Comparison of ENCODE assay signal across 19 cellular contexts in genomic region chr21:31137951-31138350, GRCh38.
DNase-seq lines count a peak whose midpoint lies in the region; ATAC-seq, FAIRE-seq and TF ChIP-seq lines count a peak whose summit lies in the region.
"Had no signal": no experiment of that assay in that cellular context is flagged by ENCODE, and none has a peak within 500 bp of the region (broad histone marks: within the 10 kb centered on the region; RNA-seq: fewer than 3 reads in every experiment).

No MANE protein-coding gene starts in this region.

- H3K9ac ChIP-seq in KMS-11 (no peak overlapping the region), K562 (ENCODE audit: insufficient read depth in 1 of 2, low read depth in 2 of 2, low read length in 2 of 2) (no peak overlapping the region), mesendoderm (ENCODE audit: low read length) (no peak overlapping the region)

- no peak overlapping the region for H4K8ac ChIP-seq in mesendoderm (ENCODE audit: low read depth, low read length)

- no peaks in the 10 kb centered on the region for H3K79me1 ChIP-seq in mesendoderm (ENCODE audit: low read length)

- no peak overlapping the region for H4K5ac ChIP-seq in mesendoderm (ENCODE audit: low read length)

- 0% methylated on average over 1 of the region's 1 CpG for WGBS in A549 (ENCODE audit: missing lambda C conversion rate)
- WGBS in K562 (ENCODE audit: insufficient coverage, low coverage, missing lambda C conversion rate), result 0% methylated on average over 1 of the region's 1 CpG
- no CpG with 5 or more reads among the region's 1 CpG for WGBS in mesendoderm (ENCODE audit: extremely low coverage, insufficient coverage, low lambda C conversion rate)

- H3K36me3 ChIP-seq in KMS-11 (ENCODE audit: insufficient read depth) (no peaks in the 10 kb centered on the region), K562 (ENCODE audit: control insufficient read depth, insufficient read depth, low read length) (no peaks in the 10 kb centered on the region), mesendoderm (ENCODE audit: control insufficient read depth, insufficient read depth, low read length) (no peaks in the 10 kb centered on the region)

- TF ChIP-seq EP300 in A549 (IDR thresholded peaks at IDR 0.05), result no peak
- TF ChIP-seq EP300 in K562 (IDR thresholded peaks at IDR 0.05; ENCODE audit: low read length), result no peak

- H2AFZ ChIP-seq in KMS-11 (ENCODE audit: low read depth) (no peak overlapping the region), K562 (ENCODE audit: low read depth, low read length) (no peak overlapping the region)

- H4K20me1 ChIP-seq in KMS-11 (ENCODE audit: insufficient read depth) (no peaks in the 10 kb centered on the region), K562 (replicated peaks; ENCODE audit: control insufficient read depth, insufficient read depth, low read length) (no peaks in the 10 kb centered on the region)

- H3K9me3 ChIP-seq in A549, result no peaks in the 10 kb centered on the region
- H3K9me3 ChIP-seq in K562 (replicated peaks; ENCODE audit: control insufficient read depth, insufficient read depth, low read depth, low read length), result no peaks in the 10 kb centered on the region

- no peak for TF ChIP-seq CTCF in A549 (IDR thresholded peaks at IDR 0.05)
- no peak for TF ChIP-seq CTCF in KMS-11 (conservative IDR thresholded peaks at IDR 0.05; ENCODE audit: low read depth, low read length)
- TF ChIP-seq CTCF in K562 (IDR thresholded peaks at IDR 0.05 in 2 of 3, conservative IDR thresholded peaks at IDR 0.05 in 1 of 3; ENCODE audit: insufficient read depth in 2 of 3, low read depth in 1 of 3, low read length in 3 of 3), result no peak

- 0 out of 2 replicates have a peak, but pooled peaks cover 3% of the 10 kb centered on the region for H3K27me3 ChIP-seq in KMS-11 (ENCODE audit: insufficient read depth, low read depth)
- peaks cover 0 to 9% of the 10 kb centered on the region in 2 experiments; a peak in 1 of 5 replicates for H3K27me3 ChIP-seq in K562 (ENCODE audit: control insufficient read depth in 2 of 2, insufficient read depth in 2 of 2, low read length in 2 of 2)
- H3K27me3 ChIP-seq in mesendoderm (ENCODE audit: insufficient read depth, low read length, poor library complexity), result no peaks in the 10 kb centered on the region

- TF ChIP-seq RAD21 in A549 (conservative IDR thresholded peaks at IDR 0.05 in 1 of 2, IDR thresholded peaks at IDR 0.05 in 1 of 2) (no peak), K562 (CRISPR knock-in tag; conservative IDR thresholded peaks at IDR 0.05 in 1 of 2, IDR thresholded peaks at IDR 0.05 in 1 of 2) (no peak)

- intact Hi-C loops in K562 (cut with micrococcal nuclease), result no loop called here

- ATAC-seq in A549 (no peak), K562 (no peak)

- H2BK15ac ChIP-seq in mesendoderm (replicated peaks; ENCODE audit: low read depth), result no peak overlapping the region

- no peak for DNase-seq in A549 (ENCODE audit: low read depth in 1 of 2, low spot score in 1 of 2)
- no peak for DNase-seq in K562 (ENCODE audit: extremely low read depth in 1 of 4, low spot score in 3 of 4)
- DNase-seq in mesendoderm, result no peak
- DNase-seq in NCI-H2107 (lab: John Stamatoyannopoulos, UW), result no peak
- no peak for DNase-seq in DMS53 treated with DMSO at 0.1 percent for 48 hours (lab: John Stamatoyannopoulos, UW; ENCODE audit: unreplicated experiment)
- DNase-seq in SIG-M5 (lab: John Stamatoyannopoulos, UW), result no peak
- DNase-seq in OCI-M2 (lab: John Stamatoyannopoulos, UW; ENCODE audit: unreplicated experiment), result no peak
- DNase-seq: AML-193; C1 segment of cervical spinal cord; CD4-positive, alpha-beta memory T cell; DMS79 treated with DMSO at 0.1 percent for 48 hours; EL; GOT3; H9 had no signal

- H3K4me3 ChIP-seq in A549, result no peak overlapping the region
- H3K4me3 ChIP-seq in KMS-11 (IDR thresholded peaks at IDR 0.05; ENCODE audit: insufficient read depth, low read depth, low read length), result no peak overlapping the region
- no peak overlapping the region for H3K4me3 ChIP-seq in K562
- no peak overlapping the region for H3K4me3 ChIP-seq in mesendoderm (ENCODE audit: low read length)

- no peak overlapping the region for H2AK5ac ChIP-seq in mesendoderm (ENCODE audit: low read length)

- no TSS peak for BruUV-seq in K562 (replicated peaks; lab: Mats Ljungman, UMichigan)

- H3K27ac ChIP-seq in A549 (no peak overlapping the region), KMS-11 (no peak overlapping the region), K562 (ENCODE audit: extremely low read depth, low read depth, low read length) (no peak overlapping the region), mesendoderm (ENCODE audit: low read depth, low read length) (no peak overlapping the region)
- H3K27ac ChIP-seq: 22Rv1 had no signal

- H3K9me1 ChIP-seq in K562 (ENCODE audit: control insufficient read depth, insufficient read depth, low read length), result no peaks in the 10 kb centered on the region

- H2BK120ac ChIP-seq in mesendoderm (ENCODE audit: low read depth, low read length), result no peak overlapping the region

- H3K4ac ChIP-seq in mesendoderm (ENCODE audit: low read depth, low read length), result no peak overlapping the region

- FAIRE-seq in A549 (lab: Jason Lieb, UNC) (no peak), K562 (lab: Jason Lieb, UNC) (no peak)
- FAIRE-seq: G401.6, GM12892, GM19239 had no signal

- no peaks in the 10 kb centered on the region for H3K4me1 ChIP-seq in A549
- peaks cover 32% of the 10 kb centered on the region for H3K4me1 ChIP-seq in KMS-11 (ENCODE audit: low read depth, poor library complexity, severe bottlenecking)
- no peaks in the 10 kb centered on the region for H3K4me1 ChIP-seq in K562 (replicated peaks in 1 of 2; ENCODE audit: control insufficient read depth in 2 of 2, insufficient read depth in 2 of 2, low read length in 2 of 2)
- H3K4me1 ChIP-seq in mesendoderm (ENCODE audit: control insufficient read depth, low read depth, low read length), result no peaks in the 10 kb centered on the region

- no peak overlapping the region for H3K4me2 ChIP-seq in A549
- peak overlapping the region; percentile 9; the same call in 1 of the 2 replicates for H3K4me2 ChIP-seq in KMS-11
- H3K4me2 ChIP-seq in K562 (ENCODE audit: insufficient read depth, low read length), result no peak overlapping the region
- H3K4me2 ChIP-seq in mesendoderm (ENCODE audit: low read length), result no peak overlapping the region

- POLR2A ChIA-PET in A549 (lab: Yijun Ruan, JAX) (no interaction called here), K562 (lab: Yijun Ruan, JAX) (no interaction called here)

- no peak overlapping the region for H3K56ac ChIP-seq in mesendoderm (ENCODE audit: low read length)

- TF ChIP-seq POLR2A in A549 (IDR thresholded peaks at IDR 0.05; ENCODE audit: low read length), result no peak
- no peak for TF ChIP-seq POLR2A in K562 (conservative IDR thresholded peaks at IDR 0.05)

- no peak overlapping the region for H3K23ac ChIP-seq in mesendoderm (ENCODE audit: low read length)

- no peak overlapping the region for H2BK5ac ChIP-seq in mesendoderm (ENCODE audit: low read length)

- CTCF ChIA-PET in A549 (lab: Yijun Ruan, JAX), result no interaction called here
- CTCF ChIA-PET in K562 (lab: Yijun Ruan, JAX; ENCODE audit: low intra/inter-chr PET ratio), result interaction anchor here (0.5 kb wide), 1 partner anchor 73 kb away, joined by 3 read pairs; no protein-coding TSS in a partner anchor

- H3K79me2 ChIP-seq in KMS-11 (ENCODE audit: insufficient read depth, low read depth) (no peaks in the 10 kb centered on the region), K562 (ENCODE audit: control insufficient read depth, insufficient read depth, low read length) (no peaks in the 10 kb centered on the region), mesendoderm (ENCODE audit: control insufficient read depth, insufficient read depth, low read length) (no peaks in the 10 kb centered on the region)

- peak overlapping the region; percentile 64 for H3K18ac ChIP-seq in mesendoderm (ENCODE audit: low read length)

- in situ Hi-C loops in K562 (cut with MboI), result no loop called here

TF ChIP-seq in A549, 52 proteins besides CTCF, POLR2A, EP300 and RAD21:
- peak; percentile 51 for TF ChIP-seq MAFK (IDR thresholded peaks at IDR 0.05; ENCODE audit: partially characterized antibody)
- no peak for TF ChIP-seq JUNB (IDR thresholded peaks at IDR 0.05)

TF ChIP-seq in K562, 482 proteins besides CTCF, POLR2A, EP300 and RAD21:
- TF ChIP-seq MAFG (tag; conservative IDR thresholded peaks at IDR 0.05), result peak; percentile 48; the same call in 1 of the 2 replicates
- peak; percentile 44; the same call in 1 of the 2 replicates for TF ChIP-seq C11orf30 (IDR thresholded peaks at IDR 0.05; ENCODE audit: low read depth)
- peak; percentile 34; the same call in 1 of the 2 replicates for TF ChIP-seq MAFK (IDR thresholded peaks at IDR 0.05; ENCODE audit: low read length)
- TF ChIP-seq POLR3A (IDR thresholded peaks at IDR 0.05; ENCODE audit: borderline replicate concordance, extremely low read depth, insufficient read depth, insufficient read length), result no peak
- TF ChIP-seq ZNF316 (IDR thresholded peaks at IDR 0.05), result peak; percentile 55
- TF ChIP-seq MAFF (IDR thresholded peaks at IDR 0.05; ENCODE audit: low read length), result peak; percentile 52
- no peak for TF ChIP-seq NR2F6 (CRISPR knock-in tag; IDR thresholded peaks at IDR 0.05)

Comparison
In these comparisons a context has a peak if more than half of its experiments do, and no peak if none do; other contexts are left out.
1. Of the 35 proteins assayed by ChIP-seq in both K562 and A549: peak only in K562: none; only in A549: none; in both: MAFK; in neither: 34.